ENCODE assay signal across 8 cellular contexts in the genomic region with DNA sequence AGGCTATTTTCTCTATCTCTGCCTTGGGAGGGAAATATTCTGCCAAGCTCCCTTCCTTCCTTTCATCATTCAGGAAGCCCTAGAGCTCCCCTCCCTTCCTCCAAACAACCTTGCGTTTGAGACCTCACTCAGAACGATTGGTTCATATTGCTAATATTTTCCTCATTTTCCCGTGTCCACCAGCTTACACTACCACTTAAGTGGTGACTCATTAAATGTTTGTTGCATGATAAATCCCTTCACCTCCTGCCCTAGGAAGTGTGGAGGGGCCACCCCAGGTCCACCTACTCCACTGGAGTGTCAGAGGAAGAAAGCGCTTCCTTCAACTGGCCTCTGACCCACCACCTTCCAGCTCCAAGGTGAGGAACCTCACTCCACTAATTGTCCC. TPM values are rescaled to one million over a fixed set of nuclear protein-coding genes. Genes with fewer than 3 reads are reported as not detected.
DNase-seq lines count a peak whose midpoint lies in the region; ATAC-seq, FAIRE-seq and TF ChIP-seq lines count a peak whose summit lies in the region.

No MANE protein-coding gene starts in this region.

- BruUV-seq in A673 (replicated peaks; lab: Mats Ljungman, UMichigan), result no TSS peak

- H3K27ac Mint-ChIP-seq in brain, result peak overlapping the region in 4 of 5 experiments; percentile 22 to 65 (median 50)

- peaks cover 0 to 3% (median 0%) of the 10 kb centered on the region in 5 experiments for H3K9me3 Mint-ChIP-seq in brain

- H3K36me3 ChIP-seq in A673 (ENCODE audit: insufficient read depth, low read length, poor library complexity, severe bottlenecking) (peaks cover 9% of the 10 kb centered on the region), mesodermal cell (ENCODE audit: control insufficient read depth, insufficient read depth, low read length) (peaks cover 16% of the 10 kb centered on the region), small intestine (ENCODE audit: control insufficient read depth in 2 of 2, insufficient read depth in 2 of 2, low read length in 2 of 2) (no peaks in the 10 kb centered on the region)

- intact Hi-C loops in A673 (cut with micrococcal nuclease; ENCODE audit: unreplicated experiment), result no loop called here

- WGBS in mesodermal cell (ENCODE audit: insufficient coverage in 2 of 2), 2 experiments, result 68 to 81% methylated on average over 3 of the region's 4 CpGs
- WGBS in small intestine, 3 donors, result 31 to 45% (median 45%) methylated on average over 4 of the region's 4 CpGs

- no peak overlapping the region for H3K27ac ChIP-seq in A673 (ENCODE audit: low read depth, low read length, poor library complexity, severe bottlenecking)
- peak overlapping the region; percentile 87 for H3K27ac ChIP-seq in mesodermal cell (ENCODE audit: low read depth, low read length, severe bottlenecking)
- peak overlapping the region in 1 of 2 donors; percentile 29 for H3K27ac ChIP-seq in small intestine (ENCODE audit: low read depth in 1 of 2, low read length in 1 of 2)

- H3K4me1 ChIP-seq in A673 (ENCODE audit: insufficient read depth, low read length, poor library complexity, severe bottlenecking), result peaks cover 44% of the 10 kb centered on the region
- H3K4me1 ChIP-seq in mesodermal cell (ENCODE audit: control insufficient read depth, insufficient read depth, low read length, poor library complexity, severe bottlenecking), result peaks cover 42% of the 10 kb centered on the region
- H3K4me1 ChIP-seq in small intestine (ENCODE audit: control insufficient read depth in 2 of 2, insufficient read depth in 1 of 2, low read depth in 1 of 2, low read length in 1 of 2), result peaks cover 0 to 9% of the 10 kb centered on the region in 2 donors

- FAIRE-seq in small intestine (lab: Jason Lieb, UNC), result no peak

- DNase-seq in A673 (ENCODE audit: low spot score) (peak; percentile 21), HS-27A (ENCODE audit: low read depth) (peak; percentile 52), small intestine (no peak)

- TF ChIP-seq CTCF in A673 (conservative IDR thresholded peaks at IDR 0.05; ENCODE audit: low read depth, low read length) (no peak), brain (conservative IDR thresholded peaks at IDR 0.05) (no peak)

- no peak for ATAC-seq in GM21529 (IDR thresholded peaks at IDR 0.05; ENCODE audit: unreplicated experiment)
- no peak for ATAC-seq in GM18511 (IDR thresholded peaks at IDR 0.05; ENCODE audit: unreplicated experiment)
- ATAC-seq in HG03097 (IDR thresholded peaks at IDR 0.05; ENCODE audit: low FRiP score, unreplicated experiment), result no peak

- H3K36me3 Mint-ChIP-seq in brain, result peaks cover 18% of the 10 kb centered on the region

- H3K4me3 ChIP-seq in A673 (ENCODE audit: low read depth, low read length, poor library complexity, severe bottlenecking), result no peak overlapping the region
- no peak overlapping the region for H3K4me3 ChIP-seq in mesodermal cell (ENCODE audit: extremely low read depth, insufficient read depth, low read length, poor library complexity, severe bottlenecking)
- no peak overlapping the region for H3K4me3 ChIP-seq in small intestine (ENCODE audit: low read depth in 1 of 2, low read length in 2 of 2)

- no peaks in the 10 kb centered on the region for H3K27me3 Mint-ChIP-seq in brain

- H3K9me3 ChIP-seq in A673 (ENCODE audit: low read depth, low read length, poor library complexity, severe bottlenecking) (no peaks in the 10 kb centered on the region), mesodermal cell (ENCODE audit: control insufficient read depth, low read length) (no peaks in the 10 kb centered on the region), small intestine (ENCODE audit: control insufficient read depth, low read depth) (no peaks in the 10 kb centered on the region)

- H3K27me3 ChIP-seq in A673 (replicated peaks; ENCODE audit: insufficient read depth, low read depth, low read length, poor library complexity), result no peaks in the 10 kb centered on the region
- no peaks in the 10 kb centered on the region for H3K27me3 ChIP-seq in small intestine (ENCODE audit: control insufficient read depth in 2 of 2, insufficient read depth in 2 of 2, low read length in 2 of 2)

- H3K4me3 Mint-ChIP-seq in brain, result peak overlapping the region; percentile 3 to 71 (median 21)

- CTCF ChIA-PET in A673 (lab: Charles Lee), result no interaction called here

- peaks cover 43% of the 10 kb centered on the region for H3K4me1 Mint-ChIP-seq in brain

- POLR2A ChIA-PET in A673 (lab: Charles Lee; ENCODE audit: low non-redundant PET), result interaction anchor here (0.6 kb wide), 1 partner anchor 203 kb away, joined by 3 read pairs; no protein-coding TSS in a partner anchor

RNA-seq across cellular contexts. Expression of gene LPIN2, which starts 2.3 kb away (rescaled TPM):
- 22.5 and 24.0 TPM in 2 replicates for total RNA-seq in A673 (2021)
- polyA plus RNA-seq in brain (ENCODE audit: insufficient read depth, low read depth, low replicate concordance), result 30.5 TPM
- polyA plus RNA-seq in mesodermal cell (2013, experiment 1 of 2), result 36.7 TPM
- 35.7 TPM for polyA plus RNA-seq in mesodermal cell (2013, experiment 2 of 2)
- polyA plus RNA-seq in small intestine, result 10 to 100 TPM; 20.0 to 91.5 (median 63.0) TPM
